ENCODE assay signal across 35 cellular contexts in genomic region chr5:1838013-1838412, GRCh38. TPM values are rescaled to one million over a fixed set of nuclear protein-coding genes. Genes with fewer than 3 reads are reported as not detected.
"Had no signal": no experiment of that assay in that cellular context is flagged by ENCODE, and none has a peak within 500 bp of the region (broad histone marks: within the 10 kb centered on the region; RNA-seq: fewer than 3 reads in every experiment).

No MANE protein-coding gene starts in this region.

- H3K4me1 Mint-ChIP-seq: activated CD4-positive, alpha-beta T cell treated with anti-CD3 and anti-CD28 coated beads, Interleukin-2, amount 10 ng/mL, durations not matched to agents 24 days and 14 days had no signal

- H3K4me3 Mint-ChIP-seq: activated CD4-positive, alpha-beta T cell treated with anti-CD3 and anti-CD28 coated beads, Interleukin-2, amount 10 ng/mL, durations not matched to agents 24 days and 14 days; activated CD8-positive, alpha-beta T cell treated with anti-CD3 and anti-CD28 coated beads, Interleukin-2, amount 10 ng/mL, durations not matched to agents 7 days and 5 days; activated naive CD4-positive, alpha-beta T cell treated with anti-CD3 and anti-CD28 coated beads for 36 hours; activated T-cell treated with anti-CD3 and anti-CD28 coated beads, Interleukin-2, amount 50 U/mL, for 24 hours had no signal

- H3K27me3 ChIP-seq: adrenal gland, body of pancreas, Peyer's patch, SJCRH30 had no signal

- H3K36me3 ChIP-seq: adrenal gland, breast epithelium, Peyer's patch, SJCRH30, WERI-Rb-1 had no signal

- H3K27ac ChIP-seq: adrenal gland, body of pancreas, breast epithelium, Peyer's patch, SJCRH30, SK-N-MC, WERI-Rb-1 had no signal

- H3K27ac Mint-ChIP-seq: activated CD4-positive, alpha-beta T cell treated with anti-CD3 and anti-CD28 coated beads, Interleukin-2, amount 10 ng/mL, durations not matched to agents 24 days and 14 days; activated CD8-positive, alpha-beta T cell treated with anti-CD3 and anti-CD28 coated beads, Interleukin-2, amount 10 ng/mL, durations not matched to agents 7 days and 5 days; activated naive CD4-positive, alpha-beta T cell treated with anti-CD3 and anti-CD28 coated beads for 36 hours; activated T-cell treated with anti-CD3 and anti-CD28 coated beads, Interleukin-2, amount 50 U/mL, for 24 hours; activated T-helper 2 cell treated with anti-CD3 and anti-CD28 coated beads, Interferon-gamma antibody, Interleukin-2, Interleukin-4, amounts not matched to agents 10 μg/mL and 5 μg/mL and 100 μg/mL, durations not matched to agents 14 hours and 24 hours and 36 hours had no signal

- H3K36me3 Mint-ChIP-seq: activated naive CD4-positive, alpha-beta T cell treated with anti-CD3 and anti-CD28 coated beads, Interleukin-2, amount 50 U/mL, for 72 hours had no signal

- H3K4me3 ChIP-seq: adrenal gland, body of pancreas, breast epithelium, Peyer's patch, SJCRH30, SK-N-MC had no signal

- DNase-seq: activated CD4-positive, alpha-beta T cell treated with anti-CD3 and anti-CD28 coated beads for 1 hour; activated CD4-positive, alpha-beta T cell treated with anti-CD3 and anti-CD28 coated beads, Interleukin-2, amount 10 ng/mL, durations not matched to agents 24 days and 14 days; activated CD4-positive, alpha-beta T cell treated with anti-CD3 and anti-CD28 coated beads, Interleukin-2, amount 50 U/mL, for 4 hours; activated CD4-positive, CD25-positive, alpha-beta regulatory T cell; activated CD8-positive, alpha-beta T cell treated with anti-CD3 and anti-CD28 coated beads, Interleukin-2, amount 10 ng/mL, durations not matched to agents 7 days and 5 days; activated gamma-delta T cell; activated naive CD4-positive, alpha-beta T cell treated with anti-CD3 and anti-CD28 coated beads for 36 hours; activated T-cell treated with anti-CD3 and anti-CD28 coated beads, Interleukin-2, amount 50 U/mL, for 24 hours; adrenal gland; body of pancreas; caudate nucleus; cerebellar nuclear complex; Karpas-422; NCI-H1048; NCI-H1105 treated with DMSO at 0.1 percent for 48 hours; NCI-H1436; NCI-H1694; NCI-H1930; NCI-H2081 treated with DMSO at 0.1 percent for 48 hours; NCI-H345; NCI-H524 treated with DMSO at 0.1 percent for 48 hours; PC-3; RPMI8226; SHP77; SJCRH30; T1000; WERI-Rb-1 had no signal

- H3K9me3 ChIP-seq: adrenal gland, body of pancreas, breast epithelium, Peyer's patch, SJCRH30 had no signal

- FAIRE-seq: astrocyte had no signal

- ATAC-seq: activated CD8-positive, alpha-beta T cell treated with anti-CD3 and anti-CD28 coated beads, Interleukin-2, amount 10 ng/mL, durations not matched to agents 7 days and 5 days; activated naive CD4-positive, alpha-beta T cell treated with anti-CD3 and anti-CD28 coated beads, Interleukin-2, amount 50 U/mL, for 72 hours; body of pancreas; PC-3 had no signal

- H3K9me3 Mint-ChIP-seq: activated CD4-positive, alpha-beta T cell treated with anti-CD3 and anti-CD28 coated beads, Interleukin-2, amount 10 ng/mL, durations not matched to agents 24 days and 14 days; activated naive CD4-positive, alpha-beta T cell treated with anti-CD3 and anti-CD28 coated beads for 36 hours; activated naive CD4-positive, alpha-beta T cell treated with anti-CD3 and anti-CD28 coated beads, Interleukin-2, amount 50 U/mL, for 72 hours; activated T-cell treated with anti-CD3 and anti-CD28 coated beads, Interleukin-2, amount 50 U/mL, for 24 hours; activated T-helper 2 cell treated with anti-CD3 and anti-CD28 coated beads, Interferon-gamma antibody, Interleukin-2, Interleukin-4, amounts not matched to agents 10 μg/mL and 5 μg/mL and 100 μg/mL, durations not matched to agents 14 hours and 24 hours and 36 hours had no signal

- H3K4me1 ChIP-seq: body of pancreas, breast epithelium, Peyer's patch, SJCRH30 had no signal

RNA-seq across cellular contexts. Expression of gene IRX4, which starts 44.7 kb away (rescaled TPM):
- total RNA-seq: activated CD4-positive, alpha-beta T cell treated with anti-CD3 and anti-CD28 coated beads, Interleukin-2, amount 10 ng/mL, durations not matched to agents 24 days and 14 days; activated CD8-positive, alpha-beta T cell treated with anti-CD3 and anti-CD28 coated beads, Interleukin-2, amount 10 ng/mL, durations not matched to agents 7 days and 5 days; activated naive CD4-positive, alpha-beta T cell treated with anti-CD3 and anti-CD28 coated beads for 36 hours; activated naive CD4-positive, alpha-beta T cell treated with anti-CD3 and anti-CD28 coated beads, Interleukin-2, amount 50 U/mL, for 72 hours; activated T-helper 2 cell treated with anti-CD3 and anti-CD28 coated beads, Interferon-gamma antibody, Interleukin-2, Interleukin-4, amounts not matched to agents 10 μg/mL and 5 μg/mL and 100 μg/mL, durations not matched to agents 14 hours and 24 hours and 36 hours; adrenal gland; body of pancreas; PC-3; Peyer's patch; SJCRH30; T-helper 1 cell treated with Interleukin-12 subunit alpha and Interleukin-12 subunit beta and Interleukin-4 antibody, amounts not matched to agents 30 ng/mL and 1 ng/mL, for 36 hours; T-helper 2 cell treated with Interferon-gamma antibody and Interleukin-4, amounts not matched to agents 100 ng/mL and 5 ng/mL, for 36 hours had no signal
